Comparison of ENCODE assay signal across 1 cellular context in genomic region chr17:49829026-49829425, GRCh38.
TF ChIP-seq lines count a peak whose summit lies in the region.

No MANE protein-coding gene starts in this region.

TF ChIP-seq in WTC11, 78 proteins besides CTCF, POLR2A, EP300 and RAD21 (continued from another document):
- TF ChIP-seq, protein P1, sequence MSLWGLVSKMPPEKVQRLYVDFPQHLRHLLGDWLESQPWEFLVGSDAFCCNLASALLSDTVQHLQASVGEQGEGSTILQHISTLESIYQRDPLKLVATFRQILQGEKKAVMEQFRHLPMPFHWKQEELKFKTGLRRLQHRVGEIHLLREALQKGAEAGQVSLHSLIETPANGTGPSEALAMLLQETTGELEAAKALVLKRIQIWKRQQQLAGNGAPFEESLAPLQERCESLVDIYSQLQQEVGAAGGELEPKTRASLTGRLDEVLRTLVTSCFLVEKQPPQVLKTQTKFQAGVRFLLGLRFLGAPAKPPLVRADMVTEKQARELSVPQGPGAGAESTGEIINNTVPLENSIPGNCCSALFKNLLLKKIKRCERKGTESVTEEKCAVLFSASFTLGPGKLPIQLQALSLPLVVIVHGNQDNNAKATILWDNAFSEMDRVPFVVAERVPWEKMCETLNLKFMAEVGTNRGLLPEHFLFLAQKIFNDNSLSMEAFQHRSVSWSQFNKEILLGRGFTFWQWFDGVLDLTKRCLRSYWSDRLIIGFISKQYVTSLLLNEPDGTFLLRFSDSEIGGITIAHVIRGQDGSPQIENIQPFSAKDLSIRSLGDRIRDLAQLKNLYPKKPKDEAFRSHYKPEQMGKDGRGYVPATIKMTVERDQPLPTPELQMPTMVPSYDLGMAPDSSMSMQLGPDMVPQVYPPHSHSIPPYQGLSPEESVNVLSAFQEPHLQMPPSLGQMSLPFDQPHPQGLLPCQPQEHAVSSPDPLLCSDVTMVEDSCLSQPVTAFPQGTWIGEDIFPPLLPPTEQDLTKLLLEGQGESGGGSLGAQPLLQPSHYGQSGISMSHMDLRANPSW (CRISPR knock-in tag; conservative IDR thresholded peaks at IDR 0.05; ENCODE audit: low read depth), result no peak
- TF ChIP-seq, protein P2, sequence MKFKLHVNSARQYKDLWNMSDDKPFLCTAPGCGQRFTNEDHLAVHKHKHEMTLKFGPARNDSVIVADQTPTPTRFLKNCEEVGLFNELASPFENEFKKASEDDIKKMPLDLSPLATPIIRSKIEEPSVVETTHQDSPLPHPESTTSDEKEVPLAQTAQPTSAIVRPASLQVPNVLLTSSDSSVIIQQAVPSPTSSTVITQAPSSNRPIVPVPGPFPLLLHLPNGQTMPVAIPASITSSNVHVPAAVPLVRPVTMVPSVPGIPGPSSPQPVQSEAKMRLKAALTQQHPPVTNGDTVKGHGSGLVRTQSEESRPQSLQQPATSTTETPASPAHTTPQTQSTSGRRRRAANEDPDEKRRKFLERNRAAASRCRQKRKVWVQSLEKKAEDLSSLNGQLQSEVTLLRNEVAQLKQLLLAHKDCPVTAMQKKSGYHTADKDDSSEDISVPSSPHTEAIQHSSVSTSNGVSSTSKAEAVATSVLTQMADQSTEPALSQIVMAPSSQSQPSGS (CRISPR knock-in tag; IDR thresholded peaks at IDR 0.05; ENCODE audit: borderline replicate concordance, low read depth), result no peak
- TF ChIP-seq ZNF281 (CRISPR knock-in tag; IDR thresholded peaks at IDR 0.05) (no peak), HMGXB4 (CRISPR knock-in tag; IDR thresholded peaks at IDR 0.05) (no peak), ATF6 (CRISPR knock-in tag; IDR thresholded peaks at IDR 0.05) (no peak), NFE2L1 (CRISPR knock-in tag; IDR thresholded peaks at IDR 0.05) (no peak)
- TF ChIP-seq, protein P3, sequence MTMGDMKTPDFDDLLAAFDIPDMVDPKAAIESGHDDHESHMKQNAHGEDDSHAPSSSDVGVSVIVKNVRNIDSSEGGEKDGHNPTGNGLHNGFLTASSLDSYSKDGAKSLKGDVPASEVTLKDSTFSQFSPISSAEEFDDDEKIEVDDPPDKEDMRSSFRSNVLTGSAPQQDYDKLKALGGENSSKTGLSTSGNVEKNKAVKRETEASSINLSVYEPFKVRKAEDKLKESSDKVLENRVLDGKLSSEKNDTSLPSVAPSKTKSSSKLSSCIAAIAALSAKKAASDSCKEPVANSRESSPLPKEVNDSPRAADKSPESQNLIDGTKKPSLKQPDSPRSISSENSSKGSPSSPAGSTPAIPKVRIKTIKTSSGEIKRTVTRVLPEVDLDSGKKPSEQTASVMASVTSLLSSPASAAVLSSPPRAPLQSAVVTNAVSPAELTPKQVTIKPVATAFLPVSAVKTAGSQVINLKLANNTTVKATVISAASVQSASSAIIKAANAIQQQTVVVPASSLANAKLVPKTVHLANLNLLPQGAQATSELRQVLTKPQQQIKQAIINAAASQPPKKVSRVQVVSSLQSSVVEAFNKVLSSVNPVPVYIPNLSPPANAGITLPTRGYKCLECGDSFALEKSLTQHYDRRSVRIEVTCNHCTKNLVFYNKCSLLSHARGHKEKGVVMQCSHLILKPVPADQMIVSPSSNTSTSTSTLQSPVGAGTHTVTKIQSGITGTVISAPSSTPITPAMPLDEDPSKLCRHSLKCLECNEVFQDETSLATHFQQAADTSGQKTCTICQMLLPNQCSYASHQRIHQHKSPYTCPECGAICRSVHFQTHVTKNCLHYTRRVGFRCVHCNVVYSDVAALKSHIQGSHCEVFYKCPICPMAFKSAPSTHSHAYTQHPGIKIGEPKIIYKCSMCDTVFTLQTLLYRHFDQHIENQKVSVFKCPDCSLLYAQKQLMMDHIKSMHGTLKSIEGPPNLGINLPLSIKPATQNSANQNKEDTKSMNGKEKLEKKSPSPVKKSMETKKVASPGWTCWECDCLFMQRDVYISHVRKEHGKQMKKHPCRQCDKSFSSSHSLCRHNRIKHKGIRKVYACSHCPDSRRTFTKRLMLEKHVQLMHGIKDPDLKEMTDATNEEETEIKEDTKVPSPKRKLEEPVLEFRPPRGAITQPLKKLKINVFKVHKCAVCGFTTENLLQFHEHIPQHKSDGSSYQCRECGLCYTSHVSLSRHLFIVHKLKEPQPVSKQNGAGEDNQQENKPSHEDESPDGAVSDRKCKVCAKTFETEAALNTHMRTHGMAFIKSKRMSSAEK (CRISPR knock-in tag; IDR thresholded peaks at IDR 0.05; ENCODE audit: borderline replicate concordance), result no peak
